1 cellular context compared by ENCODE assay signal in genomic region chr15:63157066-63157890, GRCh38.
A peak's percentile ranks its signal among the peaks of the same experiment; 100 is the strongest.
TF ChIP-seq lines count a peak whose summit lies in the region.

TSS of gene RPS27L (minus strand) at chr15:63157477. CDS start at chr15:63157405, 72 bp downstream.

TF ChIP-seq in SK-N-SH, 30 proteins besides CTCF, POLR2A, EP300 and RAD21 (continued from another document):
- TF ChIP-seq ELF1 (IDR thresholded peaks at IDR 0.05) (peak; percentile 96), TAF1 (IDR thresholded peaks at IDR 0.05; ENCODE audit: borderline replicate concordance, low read depth, low read length) (peak; percentile 98), RFX5 (IDR thresholded peaks at IDR 0.05; ENCODE audit: low read length) (peak; percentile 16; the same call in 1 of the 2 replicates), GATA2 (CRISPR knock-in tag; IDR thresholded peaks at IDR 0.05) (no peak)
